12 cellular contexts compared by ENCODE assay signal in the genomic region with DNA sequence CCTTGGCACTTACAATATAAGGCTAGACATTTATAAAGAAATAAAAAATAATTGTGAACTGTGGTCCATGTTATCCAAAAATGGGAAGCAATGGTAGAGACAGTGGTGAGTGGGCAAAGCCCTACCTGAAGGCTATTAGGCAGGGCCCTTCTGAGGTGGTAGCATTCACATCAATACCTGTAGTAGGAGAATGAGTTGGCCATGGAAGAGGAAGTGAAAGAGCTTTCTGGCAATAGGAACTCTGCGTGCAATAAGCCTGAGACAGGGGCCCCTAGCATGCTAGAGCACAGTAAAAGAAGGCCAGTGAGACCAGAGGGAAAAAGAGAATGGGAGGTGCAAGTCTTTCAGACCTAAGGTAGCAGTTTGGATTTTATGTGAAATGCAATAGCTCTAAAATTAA.
DNase-seq lines count a peak whose midpoint lies in the region; ATAC-seq and TF ChIP-seq lines count a peak whose summit lies in the region.
"Had no signal": no experiment of that assay in that cellular context is flagged by ENCODE, and none has a peak within 500 bp of the region (broad histone marks: within the 10 kb centered on the region; RNA-seq: fewer than 3 reads in every experiment).

No MANE protein-coding gene starts in this region.

- H3K9me3 ChIP-seq in colonic mucosa: no peaks in the 10 kb centered on the region
- H3K9me3 ChIP-seq in right atrium auricular region: no peaks in the 10 kb centered on the region
- H3K9me3 ChIP-seq: mucosa of descending colon had no signal

- H3K27ac ChIP-seq in colonic mucosa: no peak overlapping the region
- no peak overlapping the region for H3K27ac ChIP-seq in right atrium auricular region
- H3K27ac ChIP-seq: RWPE1 had no signal

- no peaks in the 10 kb centered on the region for H3K4me1 ChIP-seq in colonic mucosa
- peaks cover 0 to 5% of the 10 kb centered on the region in 2 donors for H3K4me1 ChIP-seq in right atrium auricular region

- TF ChIP-seq CTCF in GM10248 (IDR thresholded peaks at IDR 0.05; ENCODE audit: control extremely low read depth, extremely low read depth, low read depth, missing control alignments) (no peak), colonic mucosa (IDR thresholded peaks at IDR 0.05) (no peak), right atrium auricular region (IDR thresholded peaks at IDR 0.05) (no peak)

- DNase-seq in GM10248 (ENCODE audit: extremely low spot score) (peak; percentile 46), colonic mucosa (no peak), right atrium auricular region (ENCODE audit: low spot score) (no peak), NCI-H1048 (lab: John Stamatoyannopoulos, UW) (no peak), DMS 273 (lab: John Stamatoyannopoulos, UW; ENCODE audit: unreplicated experiment) (no peak)
- DNase-seq: mucosa of descending colon, NCI-H2081 treated with DMSO at 0.1 percent for 48 hours, retina had no signal

- H3K9ac ChIP-seq in colonic mucosa (ENCODE audit: low read depth in 2 of 2, low read length in 2 of 2): no peak overlapping the region

- H3K36me3 ChIP-seq in colonic mucosa (no peaks in the 10 kb centered on the region), right atrium auricular region (no peaks in the 10 kb centered on the region)

- POLR2A ChIA-PET in GM10248 (lab: Yijun Ruan, JAX): no interaction called here

- H3K4me3 ChIP-seq in colonic mucosa: no peak overlapping the region
- H3K4me3 ChIP-seq in right atrium auricular region: no peak overlapping the region
- H3K4me3 ChIP-seq: mucosa of descending colon had no signal

- H3K27me3 ChIP-seq in colonic mucosa (no peaks in the 10 kb centered on the region), right atrium auricular region (no peaks in the 10 kb centered on the region)

- ATAC-seq in GM19372 (IDR thresholded peaks at IDR 0.05; ENCODE audit: low read depth, unreplicated experiment): peak; percentile 76
- ATAC-seq in HG02759 (IDR thresholded peaks at IDR 0.05; ENCODE audit: unreplicated experiment): peak; percentile 99
- ATAC-seq in HG03460 (IDR thresholded peaks at IDR 0.05; ENCODE audit: unreplicated experiment): peak; percentile 99
- ATAC-seq: mucosa of descending colon had no signal

- intact Hi-C loops in colonic mucosa (cut with DNase I): no loop called here

- CTCF ChIA-PET in GM10248 (lab: Yijun Ruan, JAX): no interaction called here
